ENCODE assay signal across 9 cellular contexts in genomic region chr5:156920042-156920860, GRCh38. TPM values are rescaled to one million over a fixed set of nuclear protein-coding genes. Genes with fewer than 3 reads are reported as not detected.
DNase-seq lines count a peak whose midpoint lies in the region; ATAC-seq, FAIRE-seq and TF ChIP-seq lines count a peak whose summit lies in the region.
"Had no signal": no experiment of that assay in that cellular context is flagged by ENCODE, and none has a peak within 500 bp of the region (broad histone marks: within the 10 kb centered on the region; RNA-seq: fewer than 3 reads in every experiment).

No MANE protein-coding gene starts in this region.

- POLR2A ChIA-PET in A673 (lab: Charles Lee; ENCODE audit: low non-redundant PET): no interaction called here

- BruUV-seq in A673 (replicated peaks; lab: Mats Ljungman, UMichigan): no TSS peak

- no peak for FAIRE-seq in pancreas (lab: Jason Lieb, UNC)
- FAIRE-seq: endometrium had no signal

- peak; percentile 40 for DNase-seq in activated CD4-positive, CD25-positive, alpha-beta regulatory T cell treated with anti-CD3 and anti-CD28 coated beads, Interleukin-2, amount 50 U/mL, for 72 hours
- no peak for DNase-seq in pancreas
- no peak for DNase-seq in sciatic nerve (ENCODE audit: low spot score)
- no peak for DNase-seq in NAMALWA (ENCODE audit: low spot score)
- DNase-seq in NCI-H187 treated with DMSO at 0.1 percent for 48 hours (lab: John Stamatoyannopoulos, UW): no peak
- no peak for DNase-seq in A673 (ENCODE audit: low spot score)

- 47 to 49% methylated on average over 7 of the region's 7 CpGs for WGBS in pancreas, 2 donors

- H3K4me1 ChIP-seq in pancreas (no peaks in the 10 kb centered on the region), A673 (ENCODE audit: insufficient read depth, low read length, poor library complexity, severe bottlenecking) (no peaks in the 10 kb centered on the region)

- ATAC-seq in GM18867 (IDR thresholded peaks at IDR 0.05; ENCODE audit: unreplicated experiment): peak; percentile 50
- peak; percentile 40 for ATAC-seq in HG02870 (IDR thresholded peaks at IDR 0.05; ENCODE audit: unreplicated experiment)
- ATAC-seq in pancreas: peak; percentile 17 to 58 (median 36)
- no peak for ATAC-seq in sciatic nerve

- CTCF ChIA-PET in A673 (lab: Charles Lee): no interaction called here

- TF ChIP-seq CTCF in pancreas (IDR thresholded peaks at IDR 0.05): no peak
- TF ChIP-seq CTCF in A673 (conservative IDR thresholded peaks at IDR 0.05; ENCODE audit: low read depth, low read length): no peak

- H3K27me3 ChIP-seq in pancreas (no peaks in the 10 kb centered on the region), A673 (replicated peaks; ENCODE audit: insufficient read depth, low read depth, low read length, poor library complexity) (no peaks in the 10 kb centered on the region)

- no peaks in the 10 kb centered on the region for H3K36me3 ChIP-seq in pancreas
- H3K36me3 ChIP-seq in A673 (ENCODE audit: insufficient read depth, low read length, poor library complexity, severe bottlenecking): no peaks in the 10 kb centered on the region

- no peak overlapping the region for H3K27ac ChIP-seq in pancreas
- no peak overlapping the region for H3K27ac ChIP-seq in A673 (ENCODE audit: low read depth, low read length, poor library complexity, severe bottlenecking)

- H3K9me3 ChIP-seq in pancreas: no peaks in the 10 kb centered on the region
- no peaks in the 10 kb centered on the region for H3K9me3 ChIP-seq in A673 (ENCODE audit: low read depth, low read length, poor library complexity, severe bottlenecking)

- intact Hi-C loops in pancreas (cut with DNase I): no loop called here
- intact Hi-C loops in sciatic nerve (cut with DNase I): no loop called here
- intact Hi-C loops in A673 (cut with micrococcal nuclease; ENCODE audit: unreplicated experiment): no loop called here

- H3K4me3 ChIP-seq in pancreas (no peak overlapping the region), A673 (ENCODE audit: low read depth, low read length, poor library complexity, severe bottlenecking) (no peak overlapping the region)

RNA-seq across cellular contexts. Expression of gene TIMD4, which starts 42.8 kb away (rescaled TPM):
- under 1 TPM in 1 of 6 donors, not detected in 5; 0.50 TPM for total RNA-seq in pancreas
- polyA plus RNA-seq in pancreas: not detected
- total RNA-seq in sciatic nerve: not detected
- not detected in 2 replicates for total RNA-seq in A673 (2021)
